11 cellular contexts compared by ENCODE assay signal in the genomic region with DNA sequence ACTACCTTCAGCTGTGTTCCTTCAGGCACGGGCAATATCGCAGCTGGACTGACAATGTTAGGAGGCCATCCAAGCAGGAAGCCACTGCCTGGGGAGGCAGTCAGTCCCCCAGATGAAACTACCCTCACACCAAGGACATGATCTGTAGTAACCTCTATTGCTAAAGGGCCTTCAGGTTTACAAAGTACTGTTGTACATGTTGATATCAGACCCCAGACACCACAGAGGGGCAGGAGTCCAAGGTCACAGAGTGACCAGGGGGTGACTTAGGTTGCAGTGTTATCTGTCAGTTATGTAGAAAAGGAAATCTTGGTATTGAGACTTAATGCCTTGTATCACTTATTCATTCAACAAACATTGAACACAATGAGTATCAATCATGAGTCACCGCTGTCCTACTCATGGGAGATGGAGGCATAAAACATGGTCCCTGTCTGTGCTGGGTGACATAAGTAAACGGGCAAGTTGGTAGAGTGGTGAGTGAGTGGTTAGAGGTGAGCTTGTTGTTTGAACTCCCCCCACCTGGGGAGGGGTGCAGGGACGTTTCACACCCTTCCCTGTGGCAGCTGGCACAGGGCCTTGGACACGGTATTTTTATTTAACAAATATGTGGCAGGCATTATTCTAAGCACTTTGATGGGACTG. TPM values are rescaled to one million over a fixed set of nuclear protein-coding genes. Genes with fewer than 3 reads are reported as not detected.
DNase-seq lines count a peak whose midpoint lies in the region; ATAC-seq and TF ChIP-seq lines count a peak whose summit lies in the region.
"Had no signal": no experiment of that assay in that cellular context is flagged by ENCODE, and none has a peak within 500 bp of the region (broad histone marks: within the 10 kb centered on the region; RNA-seq: fewer than 3 reads in every experiment).

No MANE protein-coding gene starts in this region.

- no peak overlapping the region for H3K9ac ChIP-seq in neural progenitor cell

- no peak for DNase-seq in Calu3
- DNase-seq in PC-9, result peak in 1 of 2 experiments; percentile 71
- peak; percentile 74 for DNase-seq in epithelial cell of esophagus (ENCODE audit: low read depth)
- DNase-seq in neural progenitor cell (ENCODE audit: low spot score), result no peak
- no peak for DNase-seq in endothelial cell (ENCODE audit: low spot score)
- no peak for DNase-seq in medulla oblongata (ENCODE audit: extremely low spot score)
- no peak for DNase-seq in psoas muscle
- DNase-seq in GDM1 (lab: John Stamatoyannopoulos, UW), result no peak
- DNase-seq: naive thymus-derived CD8-positive, alpha-beta T cell; SIG-M5 had no signal

- no peak for ATAC-seq in psoas muscle
- ATAC-seq: naive thymus-derived CD8-positive, alpha-beta T cell had no signal

- intact Hi-C loops in Calu3 (cut with micrococcal nuclease; ENCODE audit: unreplicated experiment) (no loop called here), PC-9 (cut with micrococcal nuclease; ENCODE audit: unreplicated experiment) (no loop called here), psoas muscle (cut with DNase I) (no loop called here)

- CTCF ChIA-PET in Calu3 (lab: Charles Lee), result interaction anchor here (0.6 to 1.6 kb wide), 4 partner anchors 11 to 497 kb away, joined by 3 to 8 read pairs (median 4); no protein-coding TSS in a partner anchor
- CTCF ChIA-PET in PC-9 (lab: Charles Lee), result no interaction called here

- H3K27ac ChIP-seq in PC-9 (peak overlapping the region; percentile 69), neural progenitor cell (no peak overlapping the region), psoas muscle (no peak overlapping the region)

- H3K36me3 ChIP-seq in PC-9 (ENCODE audit: low read depth) (no peaks in the 10 kb centered on the region), neural progenitor cell (no peaks in the 10 kb centered on the region), psoas muscle (ENCODE audit: insufficient read depth in 1 of 2, low read depth in 1 of 2) (no peaks in the 10 kb centered on the region)

- H3K9me3 ChIP-seq in PC-9 (ENCODE audit: insufficient read depth, low read depth), result no peaks in the 10 kb centered on the region
- no peaks in the 10 kb centered on the region for H3K9me3 ChIP-seq in neural progenitor cell (ENCODE audit: low read depth)
- H3K9me3 ChIP-seq in psoas muscle, result no peaks in the 10 kb centered on the region

- peaks cover 61% of the 10 kb centered on the region for H3K4me1 Mint-ChIP-seq in Calu3 (ENCODE audit: low read depth, unreplicated experiment)
- H3K4me1 Mint-ChIP-seq in neural progenitor cell, result peaks cover 49% of the 10 kb centered on the region
- peaks cover 51% of the 10 kb centered on the region for H3K4me1 Mint-ChIP-seq in endothelial cell (ENCODE audit: unreplicated experiment)

- H4K20me1 ChIP-seq in PC-9 (ENCODE audit: insufficient read depth) (no peaks in the 10 kb centered on the region; the same call in 1 of the 2 replicates), neural progenitor cell (ENCODE audit: low read depth) (peaks cover 9% of the 10 kb centered on the region)

- H3K9me2 ChIP-seq in PC-9 (ENCODE audit: insufficient read depth), result no peaks in the 10 kb centered on the region

- H3K4me3 ChIP-seq in PC-9, result no peak overlapping the region
- no peak overlapping the region for H3K4me3 ChIP-seq in epithelial cell of esophagus (ENCODE audit: low read length)
- no peak overlapping the region for H3K4me3 ChIP-seq in neural progenitor cell
- H3K4me3 ChIP-seq in psoas muscle, result no peak overlapping the region
- H3K4me3 ChIP-seq: skin epidermis had no signal

- BruUV-seq in Calu3 (replicated peaks; lab: Mats Ljungman, UMichigan) (no TSS peak), PC-9 (replicated peaks; lab: Mats Ljungman, UMichigan) (no TSS peak)

- H3K4me1 ChIP-seq in PC-9 (replicated peaks; ENCODE audit: insufficient read depth) (peaks cover 49% of the 10 kb centered on the region), neural progenitor cell (peaks cover 17% of the 10 kb centered on the region), psoas muscle (no peaks in the 10 kb centered on the region)

- peaks cover 77% of the 10 kb centered on the region for H3K79me2 ChIP-seq in PC-9 (ENCODE audit: low read depth)
- H3K79me2 ChIP-seq in neural progenitor cell (ENCODE audit: low read depth), result peaks cover 62% of the 10 kb centered on the region

- POLR2A ChIA-PET in PC-9 (lab: Charles Lee; ENCODE audit: unreplicated experiment), result no interaction called here

- 64 to 80% (median 69%) methylated on average over 6 of the region's 6 CpGs for WGBS in psoas muscle, 3 donors

- H3K27ac Mint-ChIP-seq in Calu3 (ENCODE audit: unreplicated experiment) (peak overlapping the region; percentile 18), neural progenitor cell (no peak overlapping the region), endothelial cell (ENCODE audit: unreplicated experiment) (no peak overlapping the region)

- H2AFZ ChIP-seq in PC-9 (no peak overlapping the region), neural progenitor cell (replicated peaks) (no peak overlapping the region)

- TF ChIP-seq CTCF in Calu3 (IDR thresholded peaks at IDR 0.05; ENCODE audit: unreplicated experiment), result no peak
- no peak for TF ChIP-seq CTCF in PC-9 (conservative IDR thresholded peaks at IDR 0.05)
- no peak for TF ChIP-seq CTCF in epithelial cell of esophagus (IDR thresholded peaks at IDR 0.05; ENCODE audit: insufficient read depth, low read depth, low read length, missing control alignments)
- TF ChIP-seq CTCF in neural progenitor cell (IDR thresholded peaks at IDR 0.05), result no peak
- TF ChIP-seq CTCF in endothelial cell (IDR thresholded peaks at IDR 0.05; ENCODE audit: unreplicated experiment), result no peak
- no peak for TF ChIP-seq CTCF in psoas muscle (IDR thresholded peaks at IDR 0.05)

- H3K4me2 ChIP-seq in PC-9, result peak overlapping the region; percentile 55
- no peak overlapping the region for H3K4me2 ChIP-seq in neural progenitor cell

- H3K36me3 Mint-ChIP-seq in Calu3 (ENCODE audit: insufficient read depth, unreplicated experiment) (peaks cover 15% of the 10 kb centered on the region), neural progenitor cell (peaks cover 2% of the 10 kb centered on the region), endothelial cell (ENCODE audit: low read depth, unreplicated experiment) (peaks cover 2% of the 10 kb centered on the region)
- H3K36me3 Mint-ChIP-seq: naive thymus-derived CD8-positive, alpha-beta T cell had no signal

- H3F3A ChIP-seq in PC-9 (ENCODE audit: insufficient read depth, low read depth) (peaks cover 25% of the 10 kb centered on the region; the same call in 1 of the 2 replicates), neural progenitor cell (ENCODE audit: low read depth) (peaks cover 10% of the 10 kb centered on the region)

- no peaks in the 10 kb centered on the region for H3K9me3 Mint-ChIP-seq in Calu3 (ENCODE audit: low read depth, unreplicated experiment)
- H3K9me3 Mint-ChIP-seq in neural progenitor cell, result no peaks in the 10 kb centered on the region
- no peaks in the 10 kb centered on the region for H3K9me3 Mint-ChIP-seq in endothelial cell (ENCODE audit: unreplicated experiment)
- H3K9me3 Mint-ChIP-seq: naive thymus-derived CD8-positive, alpha-beta T cell had no signal

- no peaks in the 10 kb centered on the region for H3K27me3 Mint-ChIP-seq in Calu3 (ENCODE audit: unreplicated experiment)
- peaks cover 11% of the 10 kb centered on the region for H3K27me3 Mint-ChIP-seq in neural progenitor cell (ENCODE audit: insufficient read depth, low read depth)
- H3K27me3 Mint-ChIP-seq in endothelial cell (ENCODE audit: unreplicated experiment), result no peaks in the 10 kb centered on the region

- H3K4me3 Mint-ChIP-seq in Calu3 (ENCODE audit: low read depth, unreplicated experiment), result peak overlapping the region; percentile 3
- peak overlapping the region; percentile 11 for H3K4me3 Mint-ChIP-seq in neural progenitor cell
- no peak overlapping the region for H3K4me3 Mint-ChIP-seq in endothelial cell (ENCODE audit: unreplicated experiment)
- H3K4me3 Mint-ChIP-seq: naive thymus-derived CD8-positive, alpha-beta T cell had no signal

- H3K27me3 ChIP-seq in PC-9 (ENCODE audit: insufficient read depth, low read depth), result no peaks in the 10 kb centered on the region
- peaks cover 11% of the 10 kb centered on the region for H3K27me3 ChIP-seq in neural progenitor cell
- H3K27me3 ChIP-seq in psoas muscle (ENCODE audit: insufficient read depth in 3 of 3, low read length in 2 of 3), result peaks cover 0 to 5% (median 3%) of the 10 kb centered on the region in 3 donors

RNA-seq across cellular contexts. Expression of gene CABLES1, which starts 7.1 kb away (rescaled TPM):
- total RNA-seq in Calu3 (2022) (16.2 and 16.9 TPM in 2 replicates), PC-9 (2021) (10.0 and 11.8 TPM in 2 replicates), neural progenitor cell (ENCODE audit: low replicate concordance) (2.8 and 3.7 TPM in 2 replicates), endothelial cell (ENCODE audit: unreplicated experiment) (24.9 TPM), psoas muscle (1 to 10 TPM in 2 of 4 donors, under 1 TPM in 2; 0.42 to 1.5 (median 1.1) TPM)
- polyA plus RNA-seq in psoas muscle, result 1 to 10 TPM in 1 of 3 donors, under 1 TPM in 2; 0.45 to 1.1 (median 0.46) TPM
- polyA plus RNA-seq: naive thymus-derived CD8-positive, alpha-beta T cell had no signal
